Comparison of ENCODE assay signal across 8 cellular contexts in the genomic region with DNA sequence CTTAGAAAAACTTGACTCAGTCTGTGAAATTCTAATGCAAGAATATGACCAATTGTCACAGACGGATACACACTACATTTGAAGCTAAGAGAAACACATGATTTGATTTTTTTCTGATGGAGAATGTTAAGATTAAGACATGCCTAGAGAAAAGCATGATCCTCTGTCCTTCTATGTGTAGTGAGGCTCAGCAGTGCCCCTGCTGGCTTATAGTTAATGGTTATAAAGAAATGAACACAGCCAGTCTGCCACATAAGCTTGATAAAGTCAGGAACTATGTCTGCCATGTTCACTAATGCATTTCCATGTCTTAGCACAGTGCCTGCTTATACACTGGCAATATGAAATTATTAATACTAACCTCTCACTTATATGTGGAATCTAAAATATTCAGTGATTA.
DNase-seq lines count a peak whose midpoint lies in the region; ATAC-seq and TF ChIP-seq lines count a peak whose summit lies in the region.

No MANE protein-coding gene starts in this region.

- no peak for TF ChIP-seq POLR2A in body of pancreas (IDR thresholded peaks at IDR 0.05)

- H3K9ac ChIP-seq in MM.1S (ENCODE audit: low read length) (no peak overlapping the region), parathyroid adenoma (no peak overlapping the region)

- H3F3A ChIP-seq in MM.1S (ENCODE audit: insufficient read depth, low read length), result no peaks in the 10 kb centered on the region

- H3K4me3 ChIP-seq in MM.1S (ENCODE audit: low read length) (no peak overlapping the region), body of pancreas (no peak overlapping the region), parathyroid adenoma (ENCODE audit: low read depth, low read length) (no peak overlapping the region)

- H3K4me1 ChIP-seq in MM.1S (ENCODE audit: low read length) (no peaks in the 10 kb centered on the region), body of pancreas (no peaks in the 10 kb centered on the region), parathyroid adenoma (peaks cover 12% of the 10 kb centered on the region)

- H3K27ac ChIP-seq in MM.1S (ENCODE audit: low read length) (no peak overlapping the region), body of pancreas (no peak overlapping the region), parathyroid adenoma (no peak overlapping the region)

- H3K36me3 ChIP-seq in MM.1S (replicated peaks; ENCODE audit: insufficient read depth, low read length), result no peaks in the 10 kb centered on the region
- no peaks in the 10 kb centered on the region for H3K36me3 ChIP-seq in body of pancreas (replicated peaks in 1 of 2; ENCODE audit: insufficient read depth in 1 of 2, low read depth in 2 of 2)
- H3K36me3 ChIP-seq in parathyroid adenoma (ENCODE audit: control insufficient read depth, insufficient read depth, low read length), result no peaks in the 10 kb centered on the region

- H3K9me2 ChIP-seq in MM.1S (replicated peaks; ENCODE audit: insufficient read depth, low read length), result no peaks in the 10 kb centered on the region

- H3K79me2 ChIP-seq in MM.1S (ENCODE audit: low read length), result no peaks in the 10 kb centered on the region
- H3K79me2 ChIP-seq in parathyroid adenoma, result no peaks in the 10 kb centered on the region

- WGBS in body of pancreas, 2 donors, result 62 to 67% methylated on average over 1 of the region's 1 CpG

- H3K27me3 ChIP-seq in MM.1S (replicated peaks; ENCODE audit: insufficient read depth, low read length), result no peaks in the 10 kb centered on the region
- no peaks in the 10 kb centered on the region for H3K27me3 ChIP-seq in body of pancreas
- no peaks in the 10 kb centered on the region for H3K27me3 ChIP-seq in parathyroid adenoma (ENCODE audit: control insufficient read depth, insufficient read depth, low read length)

- ATAC-seq in body of pancreas, result no peak
- no peak for ATAC-seq in GM18873 (IDR thresholded peaks at IDR 0.05; ENCODE audit: low FRiP score, unreplicated experiment)
- no peak for ATAC-seq in GM21528 (IDR thresholded peaks at IDR 0.05; ENCODE audit: low FRiP score, unreplicated experiment)

- H3K4me2 ChIP-seq in MM.1S (ENCODE audit: low read depth, low read length) (no peak overlapping the region), parathyroid adenoma (ENCODE audit: low read length) (no peak overlapping the region)

- peak; percentile 26 for TF ChIP-seq CTCF in MM.1S (IDR thresholded peaks at IDR 0.05; ENCODE audit: low read length)
- TF ChIP-seq CTCF in body of pancreas (IDR thresholded peaks at IDR 0.05), result peak in 6 of 7 experiments; percentile 19 to 39 (median 24)
- peak; percentile 48 for TF ChIP-seq CTCF in parathyroid adenoma (IDR thresholded peaks at IDR 0.05)

- H3K9me3 ChIP-seq in MM.1S (replicated peaks; ENCODE audit: insufficient read depth, low read length), result no peaks in the 10 kb centered on the region
- H3K9me3 ChIP-seq in body of pancreas, result no peaks in the 10 kb centered on the region
- H3K9me3 ChIP-seq in parathyroid adenoma (ENCODE audit: control insufficient read depth, low read length), result no peaks in the 10 kb centered on the region

- no peak overlapping the region for H2AFZ ChIP-seq in MM.1S (ENCODE audit: low read length)
- H2AFZ ChIP-seq in parathyroid adenoma, result no peak overlapping the region

- peak; percentile 25 for DNase-seq in NCI-H1092 treated with DMSO at 0.1 percent for 48 hours (lab: John Stamatoyannopoulos, UW)
- no peak for DNase-seq in NCI-H1092 (lab: John Stamatoyannopoulos, UW)
- no peak for DNase-seq in MM.1S
- DNase-seq in body of pancreas, result peak in 2 of 4 donors; percentile 21 to 35
- no peak for DNase-seq in germinal center (ENCODE audit: low spot score)

- H4K20me1 ChIP-seq in MM.1S (ENCODE audit: insufficient read depth, low read length), result no peaks in the 10 kb centered on the region

- intact Hi-C loops in body of pancreas (cut with DNase I), result no loop called here
